Comparison of ENCODE assay signal across 22 cellular contexts in genomic region chr5:66854429-66854828, GRCh38.
"Had no signal": no experiment of that assay in that cellular context is flagged by ENCODE, and none has a peak within 500 bp of the region (broad histone marks: within the 10 kb centered on the region; RNA-seq: fewer than 3 reads in every experiment).

No MANE protein-coding gene starts in this region.

- H3K9me3 ChIP-seq: esophagus squamous epithelium, gastroesophageal sphincter, neutrophil, sigmoid colon, stomach, thoracic aorta, transverse colon had no signal

- H3K4me1 Mint-ChIP-seq: naive B cell had no signal

- H3K27me3 ChIP-seq: esophagus squamous epithelium, gastroesophageal sphincter, sigmoid colon, transverse colon had no signal

- H3K9me3 Mint-ChIP-seq: dendritic cell treated with granulocyte-macrophage colony-stimulating factor and Interleukin-4, amounts not matched to agents 40 ng/mL and 50 ng/mL, for 4 days; effector memory CD8-positive, alpha-beta T cell had no signal

- H3K4me3 Mint-ChIP-seq: dendritic cell treated with granulocyte-macrophage colony-stimulating factor and Interleukin-4, amounts not matched to agents 40 ng/mL and 50 ng/mL, for 4 days; effector memory CD8-positive, alpha-beta T cell; naive B cell; nephron progenitor cell had no signal

- H3K4me1 ChIP-seq: gastroesophageal sphincter, sigmoid colon, stomach, transverse colon had no signal

- H3K27ac ChIP-seq: esophagus squamous epithelium, gastroesophageal sphincter, neutrophil, sigmoid colon, skin epidermis, stomach, thoracic aorta, transverse colon had no signal

- ATAC-seq: effector memory CD8-positive, alpha-beta T cell; gastroesophageal sphincter; left cardiac atrium had no signal

- H3K27ac Mint-ChIP-seq: dendritic cell treated with granulocyte-macrophage colony-stimulating factor and Interleukin-4, amounts not matched to agents 40 ng/mL and 50 ng/mL, for 4 days; effector memory CD8-positive, alpha-beta T cell; naive B cell; nephron progenitor cell had no signal

- H3K36me3 Mint-ChIP-seq: naive B cell had no signal

- DNase-seq: effector memory CD8-positive, alpha-beta T cell; esophagus squamous epithelium; foreskin fibroblast; glutamatergic neuron; islet precursor cell; left cardiac atrium; mesendoderm; naive B cell; nephron progenitor cell; posterior cingulate gyrus; sigmoid colon; stimulated activated CD4-positive, alpha-beta T cell treated with anti-CD3 and anti-CD28 coated beads, Interleukin-2, amount 100 ng/mL, for 24 hours; stimulated activated CD4-positive, alpha-beta T cell treated with anti-CD3 and anti-CD28 coated beads, Interleukin-4, amount 100 ng/mL, for 4 hours; stimulated activated naive CD4-positive, alpha-beta T cell; stomach; substantia nigra; transverse colon had no signal

- H3K4me3 ChIP-seq: esophagus squamous epithelium, gastroesophageal sphincter, sigmoid colon, skin epidermis, stomach, thoracic aorta, transverse colon had no signal

- H3K36me3 ChIP-seq: esophagus squamous epithelium, gastroesophageal sphincter, neutrophil, sigmoid colon, stomach, thoracic aorta, transverse colon had no signal
